Comparison of ENCODE assay signal across 10 cellular contexts in the genomic region with DNA sequence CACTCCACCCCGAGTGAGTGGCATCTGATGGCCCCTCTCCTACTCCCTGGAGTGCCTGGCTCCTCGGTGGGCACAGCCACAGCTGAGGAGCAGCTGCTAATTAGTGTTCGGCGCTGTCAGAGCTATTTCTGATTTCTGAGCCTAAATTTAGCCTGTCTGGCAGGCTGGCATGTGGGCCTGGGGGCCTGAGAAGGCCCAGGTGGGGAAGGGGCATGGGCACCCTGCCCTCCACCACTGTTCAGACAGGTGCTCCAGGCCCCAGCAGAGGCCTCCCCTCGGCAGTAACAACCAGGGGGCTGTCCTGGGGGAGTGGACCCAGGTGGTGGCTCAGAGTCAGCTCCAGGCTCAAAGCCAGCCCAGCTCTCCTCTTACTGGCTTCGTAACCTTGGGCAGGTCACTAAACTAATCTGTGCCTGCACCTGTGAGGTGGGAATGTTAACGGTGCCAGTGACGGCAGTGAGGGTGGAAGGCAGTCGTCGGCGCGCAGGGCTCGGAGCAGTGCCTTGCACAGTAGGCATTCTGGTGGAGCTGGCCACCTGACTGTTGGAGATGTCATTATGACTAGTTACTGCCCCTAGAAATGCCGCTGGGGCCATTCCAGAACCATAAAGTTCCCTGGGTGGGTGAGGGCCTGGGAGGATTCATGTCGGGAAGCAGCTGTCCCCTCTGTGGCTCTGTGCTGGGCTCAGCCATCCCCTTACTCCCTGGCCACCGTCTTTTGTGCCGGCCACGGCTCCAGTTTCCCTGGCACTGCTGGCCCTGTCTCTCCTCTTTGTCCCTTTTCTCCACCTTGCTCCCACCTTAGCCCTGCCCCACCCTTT. TPM values are rescaled to one million over a fixed set of nuclear protein-coding genes. Genes with fewer than 3 reads are reported as not detected.
DNase-seq lines count a peak whose midpoint lies in the region; ATAC-seq, FAIRE-seq and TF ChIP-seq lines count a peak whose summit lies in the region.
"Had no signal": no experiment of that assay in that cellular context is flagged by ENCODE, and none has a peak within 500 bp of the region (broad histone marks: within the 10 kb centered on the region; RNA-seq: fewer than 3 reads in every experiment).

No MANE protein-coding gene starts in this region.

- peak; percentile 31 to 35 for ATAC-seq in A549
- no peak for ATAC-seq in activated naive CD8-positive, alpha-beta T cell treated with anti-CD3 and anti-CD28 coated beads, Interleukin-2, amount 10 ng/mL, durations not matched to agents 7 days and 5 days (ENCODE audit: low read depth)

- FAIRE-seq in A549 (lab: Jason Lieb, UNC) = no peak

- H3K27ac ChIP-seq in A549 (peak overlapping the region; percentile 97), KOPT-K1 (ENCODE audit: low read depth, low read length, poor library complexity, severe bottlenecking) (peak overlapping the region; percentile 98)

- peak overlapping the region; percentile 99 for H3K27ac Mint-ChIP-seq in activated naive CD8-positive, alpha-beta T cell treated with anti-CD3 and anti-CD28 coated beads, Interleukin-2, amount 10 ng/mL, durations not matched to agents 7 days and 5 days

- H3K4me3 ChIP-seq in A549 (no peak overlapping the region), mononuclear cell (ENCODE audit: low read length) (peak overlapping the region; percentile 40)

- no peaks in the 10 kb centered on the region for H3K27me3 ChIP-seq in mononuclear cell (ENCODE audit: insufficient read depth, low read length)

- TF ChIP-seq EP300 in A549 (IDR thresholded peaks at IDR 0.05) = no peak

- peaks cover 23% of the 10 kb centered on the region for H3K36me3 ChIP-seq in KOPT-K1 (ENCODE audit: insufficient read depth, low read length)

- H3K4me2 ChIP-seq in A549 = peak overlapping the region; percentile 92

- POLR2A ChIA-PET in A549 (lab: Yijun Ruan, JAX) = interaction anchor here (0.6 to 2.4 kb wide), 9 partner anchors 9 to 159 kb away, joined by 3 to 37 read pairs (median 5); a partner anchor contains a TSS
- POLR2A ChIA-PET in activated naive CD8-positive, alpha-beta T cell treated with anti-CD3 and anti-CD28 coated beads, Interleukin-2, amount 10 ng/mL, durations not matched to agents 7 days and 5 days (lab: Charles Lee) = interaction anchor here (0.7 to 11.5 kb wide), 13 partner anchors 8 to 88 kb away, joined by 3 to 162 read pairs (median 6); a partner anchor contains a TSS

- peaks cover 66% of the 10 kb centered on the region for H3K4me1 Mint-ChIP-seq in activated naive CD8-positive, alpha-beta T cell treated with anti-CD3 and anti-CD28 coated beads, Interleukin-2, amount 10 ng/mL, durations not matched to agents 7 days and 5 days

- DNase-seq in A549 (ENCODE audit: low read depth in 1 of 2, low spot score in 1 of 2) (peak in 1 of 2 experiments; percentile 73), activated gamma-delta T cell (lab: John Stamatoyannopoulos, UW) (no peak), Ammon's horn (ENCODE audit: low spot score) (no peak), RKO (ENCODE audit: low spot score) (no peak), GOT3 (lab: John Stamatoyannopoulos, UW) (no peak)
- peak; percentile 49 for DNase-seq in activated naive CD8-positive, alpha-beta T cell treated with anti-CD3 and anti-CD28 coated beads, Interleukin-2, amount 10 ng/mL, durations not matched to agents 7 days and 5 days
- DNase-seq: DMS79 had no signal

- no peak for TF ChIP-seq RAD21 in A549 (conservative IDR thresholded peaks at IDR 0.05 in 1 of 2, IDR thresholded peaks at IDR 0.05 in 1 of 2)

- WGBS in A549 (ENCODE audit: missing lambda C conversion rate) = 16% methylated on average over 18 of the region's 18 CpGs

- no peak for TF ChIP-seq CTCF in A549 (IDR thresholded peaks at IDR 0.05)

- peaks cover 26% of the 10 kb centered on the region for H3K36me3 Mint-ChIP-seq in activated naive CD8-positive, alpha-beta T cell treated with anti-CD3 and anti-CD28 coated beads, Interleukin-2, amount 10 ng/mL, durations not matched to agents 7 days and 5 days

- TF ChIP-seq POLR2A in A549 (IDR thresholded peaks at IDR 0.05; ENCODE audit: low read length) = peak; percentile 35; the same call in 1 of the 2 replicates

- peak overlapping the region; percentile 100 for H3K4me3 Mint-ChIP-seq in activated naive CD8-positive, alpha-beta T cell treated with anti-CD3 and anti-CD28 coated beads, Interleukin-2, amount 10 ng/mL, durations not matched to agents 7 days and 5 days

- H3K9me3 ChIP-seq in A549 (no peaks in the 10 kb centered on the region), KOPT-K1 (ENCODE audit: insufficient read depth, low read length, poor library complexity, severe bottlenecking) (no peaks in the 10 kb centered on the region), mononuclear cell (ENCODE audit: low read depth, low read length) (no peaks in the 10 kb centered on the region)

- H3K27me3 Mint-ChIP-seq in activated naive CD8-positive, alpha-beta T cell treated with anti-CD3 and anti-CD28 coated beads, Interleukin-2, amount 10 ng/mL, durations not matched to agents 7 days and 5 days = no peaks in the 10 kb centered on the region

- CTCF ChIA-PET in A549 (lab: Yijun Ruan, JAX) = interaction anchor here (0.8 to 52.3 kb wide), 15 partner anchors 2 to 198 kb away, joined by 3 to 2147 read pairs (median 8); a partner anchor contains a TSS

- no peaks in the 10 kb centered on the region for H3K9me3 Mint-ChIP-seq in activated naive CD8-positive, alpha-beta T cell treated with anti-CD3 and anti-CD28 coated beads, Interleukin-2, amount 10 ng/mL, durations not matched to agents 7 days and 5 days

- H3K4me1 ChIP-seq in A549 (peaks cover 91% of the 10 kb centered on the region), mononuclear cell (ENCODE audit: insufficient read depth, low read length) (peaks cover 94% of the 10 kb centered on the region)

TF ChIP-seq in A549, 52 proteins besides CTCF, POLR2A, EP300 and RAD21:
- TF ChIP-seq EHF (CRISPR knock-in tag; IDR thresholded peaks at IDR 0.05) (0 out of 2 replicates have a peak, but pooled peaks have one; percentile 11), HOXA7 (CRISPR knock-in tag; IDR thresholded peaks at IDR 0.05) (peak; percentile 28; the same call in 1 of the 2 replicates), KDM1A (IDR thresholded peaks at IDR 0.05; ENCODE audit: low read depth) (no peak), MAFK (IDR thresholded peaks at IDR 0.05; ENCODE audit: partially characterized antibody) (peak; percentile 15), FOSB (CRISPR knock-in tag; IDR thresholded peaks at IDR 0.05) (no peak)

RNA-seq across cellular contexts. Expression of a gene that starts 6.6 kb away (rescaled TPM):
- 8.6 and 17.5 TPM in 2 replicates for polyA plus RNA-seq in A549 (2011; rRNA removed)
- 40.3 and 42.8 TPM in 2 replicates for polyA plus RNA-seq in A549 (2012; cell fraction: cytosol; rRNA removed)
- 91.1 and 105 TPM in 2 replicates for polyA plus RNA-seq in A549 (2012; cell fraction: nucleus; rRNA removed)
- polyA plus RNA-seq in A549 (2017; fragmentation: RNase III; extraction: RNeasy Plus Mini Kit Qiagen cat#74134 plus additional on column Dnase treatment) = 43.9 to 47.9 TPM (median 44.0 TPM) in 3 replicates
- polyA minus RNA-seq in A549 (2011; rRNA and poly(A)+ RNA removed) = 29.7 and 46.8 TPM in 2 replicates
- 100 to 1,000 TPM; 408 to 411 TPM for total RNA-seq in activated naive CD8-positive, alpha-beta T cell treated with anti-CD3 and anti-CD28 coated beads, Interleukin-2, amount 10 ng/mL, durations not matched to agents 7 days and 5 days
- 202 TPM for total RNA-seq in mononuclear cell

RNA-seq across cellular contexts. Expression of a gene that starts 33.6 kb away (rescaled TPM):
- polyA plus RNA-seq in A549 (2011; rRNA removed) (0.05 and 0.08 TPM in 2 replicates), A549 (2017; fragmentation: RNase III; extraction: RNeasy Plus Mini Kit Qiagen cat#74134 plus additional on column Dnase treatment) (0.09 to 0.25 TPM (median 0.21 TPM) in 3 replicates)
- polyA plus RNA-seq in A549 (2012; cell fraction: cytosol; rRNA removed) = 0.09 and 0.16 TPM in 2 replicates
- polyA plus RNA-seq in A549 (2012; cell fraction: nucleus; rRNA removed) = 0.40 and 0.54 TPM in 2 replicates
- not detected in 2 replicates for polyA minus RNA-seq in A549 (2011; rRNA and poly(A)+ RNA removed)
- total RNA-seq in activated naive CD8-positive, alpha-beta T cell treated with anti-CD3 and anti-CD28 coated beads, Interleukin-2, amount 10 ng/mL, durations not matched to agents 7 days and 5 days = under 1 TPM; 0.53 to 0.65 TPM
- total RNA-seq in mononuclear cell = 0.10 TPM
- total RNA-seq: lung microvascular endothelial cell had no signal
